In genomic region chr1:161082996-161083742, GRCh38 we compare ENCODE assay signal across 9 cellular contexts. TPM values are rescaled to one million over a fixed set of nuclear protein-coding genes. Genes with fewer than 3 reads are reported as not detected.
DNase-seq lines count a peak whose midpoint lies in the region; ATAC-seq, FAIRE-seq and TF ChIP-seq lines count a peak whose summit lies in the region.
"Had no signal": no experiment of that assay in that cellular context is flagged by ENCODE, and none has a peak within 500 bp of the region (broad histone marks: within the 10 kb centered on the region; RNA-seq: fewer than 3 reads in every experiment).

No MANE protein-coding gene starts in this region.

- POLR2A ChIA-PET in activated CD4-positive, alpha-beta T cell treated with anti-CD3 and anti-CD28 coated beads for 36 hours (lab: Charles Lee) = no interaction called here

- intact Hi-C loops in activated CD4-positive, alpha-beta T cell treated with anti-CD3 and anti-CD28 coated beads for 36 hours (cut with DNase I, micrococcal nuclease) = no loop called here

- H3K4me1 ChIP-seq in astrocyte (ENCODE audit: insufficient read depth, low read length) = peaks cover 35% of the 10 kb centered on the region

- peak overlapping the region; percentile 58 for H3K27ac ChIP-seq in astrocyte (ENCODE audit: low read depth, low read length)

- CTCF ChIA-PET in activated CD4-positive, alpha-beta T cell treated with anti-CD3 and anti-CD28 coated beads for 36 hours (lab: Charles Lee) = interaction anchor here (1.5 to 2.8 kb wide), 2 partner anchors 13 to 14 kb away, joined by 3 to 13 read pairs; partner anchors contain the start of genes ARHGAP30 and KLHDC9

- H3K36me3 Mint-ChIP-seq in activated CD4-positive, alpha-beta T cell treated with anti-CD3 and anti-CD28 coated beads for 36 hours (ENCODE audit: low read depth) = no peaks in the 10 kb centered on the region
- no peaks in the 10 kb centered on the region for H3K36me3 Mint-ChIP-seq in astrocyte (ENCODE audit: low read depth, unreplicated experiment)

- TF ChIP-seq CTCF in astrocyte (IDR thresholded peaks at IDR 0.05; ENCODE audit: insufficient read depth, low read depth, low read length) (no peak), kidney epithelial cell (IDR thresholded peaks at IDR 0.05; ENCODE audit: insufficient read depth, low read length, poor library complexity, severe bottlenecking) (no peak)

- ATAC-seq in activated CD4-positive, alpha-beta T cell treated with anti-CD3 and anti-CD28 coated beads for 36 hours = peak; percentile 67
- ATAC-seq in GM21825 (IDR thresholded peaks at IDR 0.05; ENCODE audit: unreplicated experiment) (no peak), HG02840 (IDR thresholded peaks at IDR 0.05; ENCODE audit: low FRiP score, unreplicated experiment) (no peak)

- peak overlapping the region; percentile 55 for H3K4me2 ChIP-seq in astrocyte (ENCODE audit: low read length)

- no peaks in the 10 kb centered on the region for H3K36me3 ChIP-seq in astrocyte (ENCODE audit: insufficient read depth, low read length)
- H3K36me3 ChIP-seq in kidney epithelial cell (ENCODE audit: control insufficient read depth, insufficient read depth, low read length) = no peaks in the 10 kb centered on the region

- peaks cover 2% of the 10 kb centered on the region for H3K27me3 Mint-ChIP-seq in activated CD4-positive, alpha-beta T cell treated with anti-CD3 and anti-CD28 coated beads for 36 hours
- no peaks in the 10 kb centered on the region for H3K27me3 Mint-ChIP-seq in astrocyte (ENCODE audit: low read depth, unreplicated experiment)

- H3K4me1 Mint-ChIP-seq in activated CD4-positive, alpha-beta T cell treated with anti-CD3 and anti-CD28 coated beads for 36 hours = no peaks in the 10 kb centered on the region
- H3K4me1 Mint-ChIP-seq in astrocyte (ENCODE audit: low read depth, unreplicated experiment) = peaks cover 61% of the 10 kb centered on the region

- no peak for DNase-seq in activated CD4-positive, alpha-beta T cell treated with anti-CD3 and anti-CD28 coated beads for 36 hours
- no peak for DNase-seq in activated CD4-positive, alpha-beta T cell treated with anti-CD3 and anti-CD28 coated beads for 48 hours
- peak; percentile 89 for DNase-seq in astrocyte (ENCODE audit: low read depth)
- peak; percentile 85 for DNase-seq in kidney epithelial cell (ENCODE audit: low read depth)
- peak; percentile 95 for DNase-seq in ureter (ENCODE audit: low spot score)
- DNase-seq in GM19239 (ENCODE audit: insufficient read length, low spot score) = no peak
- DNase-seq: DND-41 had no signal

- H2AFZ ChIP-seq in astrocyte (ENCODE audit: low read depth, low read length) = peak overlapping the region; percentile 58

- no peak for FAIRE-seq in astrocyte (lab: Jason Lieb, UNC)
- FAIRE-seq in GM19239 (lab: Jason Lieb, UNC) = no peak

- H4K20me1 ChIP-seq in astrocyte (ENCODE audit: insufficient read depth, low read length) = no peaks in the 10 kb centered on the region

- no peak overlapping the region for H3K4me3 ChIP-seq in astrocyte (ENCODE audit: insufficient read depth, low read depth, low read length)
- no peak overlapping the region for H3K4me3 ChIP-seq in kidney epithelial cell (ENCODE audit: low read depth, low read length)

- H3K27me3 ChIP-seq in astrocyte (ENCODE audit: insufficient read depth, low read length) (no peaks in the 10 kb centered on the region), kidney epithelial cell (ENCODE audit: control insufficient read depth, insufficient read depth, low read length) (peaks cover 4% of the 10 kb centered on the region)

- H3K27ac Mint-ChIP-seq in activated CD4-positive, alpha-beta T cell treated with anti-CD3 and anti-CD28 coated beads for 36 hours = no peak overlapping the region
- peak overlapping the region; percentile 89 for H3K27ac Mint-ChIP-seq in astrocyte (ENCODE audit: unreplicated experiment)

- H3K79me2 ChIP-seq in astrocyte (ENCODE audit: insufficient read depth, low read length) = no peaks in the 10 kb centered on the region

- no peaks in the 10 kb centered on the region for H3K9me3 ChIP-seq in astrocyte (ENCODE audit: insufficient read depth, low read depth, low read length)

- peak overlapping the region; percentile 30 for H3K9ac ChIP-seq in astrocyte (ENCODE audit: low read length)

- no peak overlapping the region for H3K4me3 Mint-ChIP-seq in activated CD4-positive, alpha-beta T cell treated with anti-CD3 and anti-CD28 coated beads for 36 hours
- peak overlapping the region; percentile 28 for H3K4me3 Mint-ChIP-seq in astrocyte (ENCODE audit: unreplicated experiment)

- H3K9me3 Mint-ChIP-seq in activated CD4-positive, alpha-beta T cell treated with anti-CD3 and anti-CD28 coated beads for 36 hours (ENCODE audit: low read depth) = no peaks in the 10 kb centered on the region
- peaks cover 4% of the 10 kb centered on the region for H3K9me3 Mint-ChIP-seq in astrocyte (ENCODE audit: unreplicated experiment)

RNA-seq across cellular contexts. Expression of gene NECTIN4, which starts 6.2 kb away (rescaled TPM):
- total RNA-seq in activated CD4-positive, alpha-beta T cell treated with anti-CD3 and anti-CD28 coated beads for 36 hours = not detected
- 1.6 and 1.9 TPM in 2 replicates for total RNA-seq in astrocyte
- 13.1 and 13.6 TPM in 2 replicates for total RNA-seq in kidney epithelial cell
- total RNA-seq in ureter = 75.6 TPM

RNA-seq across cellular contexts. Expression of gene ARHGAP30, which starts 13.5 kb away (rescaled TPM):
- 100 to 1,000 TPM; 125 to 165 TPM for total RNA-seq in activated CD4-positive, alpha-beta T cell treated with anti-CD3 and anti-CD28 coated beads for 36 hours
- total RNA-seq in astrocyte = 0.19 and 0.25 TPM in 2 replicates
- 0.07 and 0.42 TPM in 2 replicates for total RNA-seq in kidney epithelial cell
- total RNA-seq in ureter = 12.1 TPM

RNA-seq across cellular contexts. Expression of gene KLHDC9, which starts 15.0 kb away (rescaled TPM):
- under 1 TPM; 0.39 to 0.50 TPM for total RNA-seq in activated CD4-positive, alpha-beta T cell treated with anti-CD3 and anti-CD28 coated beads for 36 hours
- total RNA-seq in astrocyte = 1.5 and 1.8 TPM in 2 replicates
- 2.9 and 3.1 TPM in 2 replicates for total RNA-seq in kidney epithelial cell
- 13.0 TPM for total RNA-seq in ureter

RNA-seq across cellular contexts. Expression of gene PFDN2, which starts 34.7 kb away (rescaled TPM):
- 100 to 1,000 TPM; 108 to 136 TPM for total RNA-seq in activated CD4-positive, alpha-beta T cell treated with anti-CD3 and anti-CD28 coated beads for 36 hours
- 103 and 111 TPM in 2 replicates for total RNA-seq in astrocyte
- 98.4 and 132 TPM in 2 replicates for total RNA-seq in kidney epithelial cell
- 39.2 TPM for total RNA-seq in ureter

RNA-seq across cellular contexts. Expression of gene NIT1, which starts 34.7 kb away (rescaled TPM):
- total RNA-seq in activated CD4-positive, alpha-beta T cell treated with anti-CD3 and anti-CD28 coated beads for 36 hours = 10 to 100 TPM; 58.2 to 62.1 TPM
- total RNA-seq in astrocyte (25.6 and 25.9 TPM in 2 replicates), kidney epithelial cell (28.7 and 35.8 TPM in 2 replicates), ureter (34.7 TPM)

Comparison
In these comparisons a context has a peak if more than half of its experiments do, and no peak if none do; other contexts are left out.
1. DNase-seq: peak in astrocyte (single experiment), kidney epithelial cell (single experiment) and ureter (single experiment); none in activated CD4-positive, alpha-beta T cell treated with anti-CD3 and anti-CD28 coated beads for 36 hours (single experiment), activated CD4-positive, alpha-beta T cell treated with anti-CD3 and anti-CD28 coated beads for 48 hours (single experiment) and GM19239 (single experiment).